Comparison of ENCODE assay signal across 8 cellular contexts in the genomic region with DNA sequence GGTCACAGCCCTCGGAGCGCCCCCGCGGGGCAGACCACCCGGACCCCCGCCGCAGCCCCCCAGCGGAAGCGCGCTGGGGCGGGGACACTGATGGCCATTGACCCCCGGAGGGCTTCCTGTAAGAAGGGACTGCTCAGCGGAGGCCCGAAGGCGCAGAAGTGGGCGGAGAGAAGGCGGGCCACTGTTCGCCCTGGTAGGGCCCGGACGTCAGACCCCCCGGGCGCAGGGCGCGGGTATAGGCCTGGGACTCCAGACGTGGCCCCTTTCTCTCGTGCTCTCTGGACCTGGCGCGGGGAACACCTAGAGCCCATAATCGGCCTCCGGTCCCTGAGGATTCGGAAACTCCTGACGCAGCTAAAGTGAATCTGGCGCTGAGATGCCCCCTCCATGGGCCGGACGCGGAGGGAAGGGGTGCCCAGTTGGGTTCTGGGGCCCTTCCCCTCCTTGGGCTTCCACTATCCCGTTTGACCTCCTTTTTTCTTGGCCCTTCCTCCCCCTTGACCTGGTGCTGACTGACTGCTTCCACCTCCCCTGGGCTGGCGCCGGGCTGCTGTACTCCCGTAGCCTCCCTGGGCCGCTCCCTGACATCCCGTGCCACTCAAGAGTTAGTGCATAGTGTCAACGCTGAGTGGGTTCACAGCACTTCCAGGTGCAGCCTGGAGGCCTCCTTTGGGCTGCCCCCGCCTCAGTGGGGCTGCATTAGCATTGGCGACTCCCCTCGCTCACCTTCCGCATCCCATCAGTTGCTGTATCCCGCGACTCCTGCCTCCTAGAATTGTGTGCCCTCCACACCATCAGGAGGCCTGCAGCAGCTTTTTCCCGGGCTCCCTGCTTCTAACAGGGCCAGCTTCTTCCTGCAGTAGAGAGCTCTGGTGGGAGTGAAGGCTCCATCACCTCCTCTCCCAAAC. TPM values are rescaled to one million over a fixed set of nuclear protein-coding genes. Genes with fewer than 3 reads are reported as not detected.
A peak's percentile ranks its signal among the peaks of the same experiment; 100 is the strongest.
DNase-seq lines count a peak whose midpoint lies in the region; ATAC-seq and TF ChIP-seq lines count a peak whose summit lies in the region.

No MANE protein-coding gene starts in this region.

- H3K4me2 ChIP-seq in Karpas-422 (ENCODE audit: low read depth, low read length, poor library complexity, severe bottlenecking) = peak overlapping the region; percentile 91

- H4K20me1 ChIP-seq in Karpas-422 (ENCODE audit: insufficient read depth, low read depth, low read length) = no peaks in the 10 kb centered on the region

- no peak overlapping the region for H2AFZ ChIP-seq in Karpas-422 (ENCODE audit: low read length)

- WGBS in lower leg skin, 2 donors = 19 to 32% methylated on average over 22 to 43 of the region's 50 CpGs

- H3K4me3 ChIP-seq in Karpas-422 (ENCODE audit: low read length) (peak overlapping the region; percentile 90), WI38 (ENCODE audit: low read depth, low read length) (peak overlapping the region; percentile 71), coronary artery (peak overlapping the region; percentile 97), lower leg skin (ENCODE audit: low read depth, poor library complexity, severe bottlenecking) (peak overlapping the region; percentile 76)

- H3K79me2 ChIP-seq in Karpas-422 (ENCODE audit: low read length) = peaks cover 9% of the 10 kb centered on the region

- peak; percentile 61 for DNase-seq in EL
- DNase-seq in Karpas-422 = peak; percentile 84
- peak; percentile 78 for DNase-seq in coronary artery (ENCODE audit: low spot score)
- DNase-seq in lower leg skin (ENCODE audit: low spot score in 2 of 2) = peak in 1 of 2 donors; percentile 89
- DNase-seq in stimulated activated CD8-positive, alpha-beta memory T cell treated with anti-CD3 and anti-CD28 coated beads, Interleukin-4, amount 100 ng/mL, for 48 hours = peak; percentile 65

- no peak for TF ChIP-seq POLR2A in lower leg skin (IDR thresholded peaks at IDR 0.05)

- intact Hi-C loops in lower leg skin (cut with DNase I; ENCODE audit: low total_unique reads) = loop anchor here (10.0 kb wide), 2 partner anchors 99 to 151 kb away; a partner anchor contains a TSS

- H3K27ac ChIP-seq in Karpas-422 (ENCODE audit: low read length) (peak overlapping the region; percentile 59), coronary artery (peak overlapping the region; percentile 95)

- ATAC-seq in GM21619 (IDR thresholded peaks at IDR 0.05; ENCODE audit: unreplicated experiment) (peak; percentile 42), HG03378 (IDR thresholded peaks at IDR 0.05; ENCODE audit: unreplicated experiment) (no peak)

- H3K4me1 ChIP-seq in Karpas-422 (ENCODE audit: low read length) = peaks cover 27% of the 10 kb centered on the region

- peak overlapping the region; percentile 84 for H3K9ac ChIP-seq in Karpas-422 (ENCODE audit: low read length)

- TF ChIP-seq CTCF in WI38 (IDR thresholded peaks at IDR 0.05; ENCODE audit: low read depth, low read length) = no peak
- no peak for TF ChIP-seq CTCF in coronary artery (IDR thresholded peaks at IDR 0.05)
- no peak for TF ChIP-seq CTCF in lower leg skin (IDR thresholded peaks at IDR 0.05)

- H3K36me3 ChIP-seq in Karpas-422 (ENCODE audit: insufficient read depth, low read length) = no peaks in the 10 kb centered on the region

- no peaks in the 10 kb centered on the region for H3K27me3 ChIP-seq in Karpas-422 (ENCODE audit: low read length)

- no peaks in the 10 kb centered on the region for H3K9me3 ChIP-seq in Karpas-422 (ENCODE audit: low read length)

- H3K9me2 ChIP-seq in Karpas-422 (replicated peaks; ENCODE audit: insufficient read depth, low read length) = no peaks in the 10 kb centered on the region

RNA-seq across cellular contexts. Expression of a gene that starts 0.7 kb away (rescaled TPM):
- total RNA-seq in Karpas-422 (2014; rRNA removed; shearing (Covaris generic); ENCODE audit: low replicate concordance) = 20.1 and 25.5 TPM in 2 replicates
- 10 to 100 TPM; 27.8 to 68.7 (median 39.3) TPM for total RNA-seq in lower leg skin

RNA-seq across cellular contexts. Expression of a gene that starts 44.5 kb away (rescaled TPM):
- 30.9 and 62.1 TPM in 2 replicates for total RNA-seq in Karpas-422 (2014; rRNA removed; shearing (Covaris generic); ENCODE audit: low replicate concordance)
- 10 to 100 TPM in 2 of 4 donors, 1 to 10 TPM in 2; 7.1 to 14.5 (median 9.2) TPM for total RNA-seq in lower leg skin
